In genomic region chr1:93123141-93123783, GRCh38 we compare ENCODE assay signal across 23 cellular contexts.
"Had no signal": no experiment of that assay in that cellular context is flagged by ENCODE, and none has a peak within 500 bp of the region (broad histone marks: within the 10 kb centered on the region; RNA-seq: fewer than 3 reads in every experiment).

No MANE protein-coding gene starts in this region.

- H2AFZ ChIP-seq: hepatocyte, parathyroid adenoma had no signal

- H3K4me1 ChIP-seq: body of pancreas, esophagus muscularis mucosa, lower lobe of right lung, parathyroid adenoma, sigmoid colon, thyroid gland had no signal

- H3K79me2 ChIP-seq: parathyroid adenoma had no signal

- H3K27me3 ChIP-seq: body of pancreas, esophagus muscularis mucosa, hepatocyte, neutrophil, sigmoid colon, spleen, thyroid gland had no signal

- H3K4me2 ChIP-seq: hepatocyte had no signal

- ATAC-seq: body of pancreas; lower lobe of right lung; natural killer cell treated with Interleukin-12 subunit alpha and Interleukin-12 subunit beta and Interleukin-15 and Interleukin-18, amount 100 ng/mL, for 72 hours had no signal

- DNase-seq: activated CD4-positive, alpha-beta memory T cell treated with anti-CD3 and anti-CD28 coated beads for 36 hours; activated CD4-positive, alpha-beta T cell treated with anti-CD3 and anti-CD28 coated beads for 1 hour; activated naive CD4-positive, alpha-beta T cell treated with Interleukin-2 at 50 U/mL for 16 hours; activated naive CD8-positive, alpha-beta T cell treated with anti-CD3 and anti-CD28 coated beads, Interleukin-2, amount 10 ng/mL, durations not matched to agents 7 days and 5 days; activated T-cell treated with anti-CD3 and anti-CD28 coated beads for 4 hours; amygdala; body of pancreas; central memory CD4-positive, alpha-beta T cell; effector CD8-positive, alpha-beta T cell; islet precursor cell; lower lobe of right lung; sigmoid colon; spleen; stimulated activated CD8-positive, alpha-beta memory T cell treated with anti-CD3 and anti-CD28 coated beads, Interleukin-4, amount 100 ng/mL, for 48 hours; stimulated activated naive CD4-positive, alpha-beta T cell treated with Interleukin-2 at 50 U/mL for 16 hours; T1000; thyroid gland; WERI-Rb-1 had no signal

- H3K9ac ChIP-seq: parathyroid adenoma had no signal

- H3K4me3 ChIP-seq: body of pancreas, esophagus muscularis mucosa, hepatocyte, lower lobe of right lung, sigmoid colon, spleen, thyroid gland had no signal

- H3K9me3 ChIP-seq: body of pancreas, esophagus muscularis mucosa, lower lobe of right lung, neutrophil, sigmoid colon, spleen, thyroid gland had no signal

- H3K27ac ChIP-seq: body of pancreas, esophagus muscularis mucosa, hepatocyte, lower lobe of right lung, neutrophil, parathyroid adenoma, sigmoid colon, thyroid gland, WERI-Rb-1 had no signal
